26 cellular contexts compared by ENCODE assay signal in the genomic region with DNA sequence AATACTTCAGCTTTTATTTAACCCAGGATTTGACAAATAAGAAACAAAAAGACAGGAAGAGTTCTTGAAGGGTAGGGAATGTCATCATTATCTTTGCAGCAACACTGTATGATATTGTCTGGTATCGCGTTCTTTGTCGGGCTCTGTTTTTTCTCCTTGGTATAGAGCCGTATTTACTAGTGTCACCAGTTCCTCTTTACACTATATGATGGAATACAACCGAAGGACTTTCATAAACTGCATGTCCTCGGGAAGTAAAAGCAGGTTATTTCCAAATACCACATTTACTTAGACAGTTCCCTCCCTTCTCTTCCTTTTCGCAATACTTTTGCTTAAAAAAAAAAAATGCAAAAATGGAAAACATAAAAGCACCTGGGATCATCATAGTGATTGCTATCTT.
A peak's percentile ranks its signal among the peaks of the same experiment; 100 is the strongest.
DNase-seq lines count a peak whose midpoint lies in the region; ATAC-seq and TF ChIP-seq lines count a peak whose summit lies in the region.
"Had no signal": no experiment of that assay in that cellular context is flagged by ENCODE, and none has a peak within 500 bp of the region (broad histone marks: within the 10 kb centered on the region; RNA-seq: fewer than 3 reads in every experiment).

No MANE protein-coding gene starts in this region.

- H3K4me3 ChIP-seq in left lung: no peak overlapping the region

- peaks cover 0 to 7% of the 10 kb centered on the region in 2 donors for H3K27me3 ChIP-seq in left lung

- H3K9me3 Mint-ChIP-seq in CD14-positive monocyte: peaks cover 0 to 6% (median 0%) of the 10 kb centered on the region in 7 donors
- H3K9me3 Mint-ChIP-seq: activated naive CD8-positive, alpha-beta T cell treated with anti-CD3 and anti-CD28 coated beads, Interleukin-2, amount 50 U/mL, for 24 hours; activated T-cell treated with anti-CD3 and anti-CD28 coated beads, Interleukin-2, amount 50 U/mL, for 72 hours; CD4-positive, alpha-beta T cell; memory B cell had no signal

- H3K27ac ChIP-seq in left lung: peak overlapping the region in 1 of 2 donors; percentile 13

- ATAC-seq in left lung: peak; percentile 22
- ATAC-seq: activated naive CD8-positive, alpha-beta T cell treated with anti-CD3 and anti-CD28 coated beads, Interleukin-2, amount 50 U/mL, for 24 hours; activated T-cell treated with anti-CD3 and anti-CD28 coated beads, Interleukin-2, amount 50 U/mL, for 72 hours; esophagus mucosa; PC-3; Right ventricle myocardium inferior had no signal

- H3K36me3 Mint-ChIP-seq in CD14-positive monocyte: peaks cover 34 to 58% of the 10 kb centered on the region in 2 donors

- in situ Hi-C loops in GM13977 (cut with MboI; ENCODE audit: low pct_unique_long_range_greater_than_20kb, low sequenced_read_pairs, unreplicated experiment): no loop called here

- peaks cover 30% of the 10 kb centered on the region for H3K4me1 Mint-ChIP-seq in CD14-positive monocyte

- no peak for DNase-seq in CD14-positive monocyte (ENCODE audit: low spot score)
- peak; percentile 87 for DNase-seq in MV-4-11 (lab: John Stamatoyannopoulos, UW)
- DNase-seq in SKM-1 treated with dmso at 0.1 percent for 144 hours (lab: John Stamatoyannopoulos, UW; ENCODE audit: unreplicated experiment): peak; percentile 73
- no peak for DNase-seq in left lung
- no peak for DNase-seq in DMS79 (lab: John Stamatoyannopoulos, UW)
- no peak for DNase-seq in activated CD4-positive, alpha-beta T cell treated with anti-CD3 and anti-CD28 coated beads for 48 hours
- no peak for DNase-seq in HuH-7.5 (ENCODE audit: low spot score)
- DNase-seq in GM13977 (ENCODE audit: low spot score): no peak
- DNase-seq: activated CD4-positive, alpha-beta T cell treated with anti-CD3 and anti-CD28 coated beads, Interleukin-2, amount 50 U/mL, for 48 hours; activated CD4-positive, CD25-positive, alpha-beta regulatory T cell; activated naive CD8-positive, alpha-beta T cell treated with anti-CD3 and anti-CD28 coated beads, Interleukin-2, amount 50 U/mL, for 24 hours; activated T-cell treated with anti-CD3 and anti-CD28 coated beads, Interleukin-2, amount 50 U/mL, for 72 hours; CD4-positive, alpha-beta T cell; dermis blood vessel endothelial cell; H7; NCI-H1048; NCI-H446 treated with DMSO at 0.1 percent for 48 hours; NCI-H82; PC-3; stimulated activated naive B cell treated with anti-CD40 and anti-IgM and Interleukin-4, amounts not matched to agents 10 μg/mL and 1 μg/mL and 100 μg/mL, for 72 hours; substantia nigra; trophoblast cell had no signal

- peak overlapping the region; percentile 46 to 80 (median 72) for H3K27ac Mint-ChIP-seq in CD14-positive monocyte
- H3K27ac Mint-ChIP-seq: activated naive CD8-positive, alpha-beta T cell treated with anti-CD3 and anti-CD28 coated beads, Interleukin-2, amount 50 U/mL, for 24 hours; activated T-cell treated with anti-CD3 and anti-CD28 coated beads, Interleukin-2, amount 50 U/mL, for 72 hours; CD4-positive, alpha-beta T cell; nephron had no signal

- peak overlapping the region in 1 of 2 donors; percentile 54 for H3K4me3 Mint-ChIP-seq in CD14-positive monocyte
- H3K4me3 Mint-ChIP-seq: activated naive CD8-positive, alpha-beta T cell treated with anti-CD3 and anti-CD28 coated beads, Interleukin-2, amount 50 U/mL, for 24 hours; activated T-cell treated with anti-CD3 and anti-CD28 coated beads, Interleukin-2, amount 50 U/mL, for 72 hours; CD4-positive, alpha-beta T cell; nephron; stimulated activated naive B cell treated with anti-CD40 and anti-IgM and Interleukin-4, amounts not matched to agents 10 μg/mL and 1 μg/mL and 100 μg/mL, for 72 hours had no signal

- no peaks in the 10 kb centered on the region for H3K9me3 ChIP-seq in left lung

- peaks cover 0 to 14% of the 10 kb centered on the region in 2 donors for H3K36me3 ChIP-seq in left lung

- intact Hi-C loops in CD14-positive monocyte (cut with micrococcal nuclease) (no loop called here), left lung (cut with DNase I) (no loop called here)

- TF ChIP-seq CTCF in CD14-positive monocyte (IDR thresholded peaks at IDR 0.05) (no peak), left lung (IDR thresholded peaks at IDR 0.05) (no peak), GM13977 (IDR thresholded peaks at IDR 0.05; ENCODE audit: extremely low read depth, insufficient read depth, missing control alignments) (no peak)

- no peaks in the 10 kb centered on the region for H3K4me1 ChIP-seq in left lung

- peaks cover 0 to 4% (median 0%) of the 10 kb centered on the region in 3 donors for H3K27me3 Mint-ChIP-seq in CD14-positive monocyte (ENCODE audit: low read depth in 3 of 3)
- H3K27me3 Mint-ChIP-seq: activated naive CD8-positive, alpha-beta T cell treated with anti-CD3 and anti-CD28 coated beads, Interleukin-2, amount 50 U/mL, for 24 hours; CD4-positive, alpha-beta T cell; memory B cell; stimulated activated naive B cell treated with anti-CD40 and anti-IgM and Interleukin-4, amounts not matched to agents 10 μg/mL and 1 μg/mL and 100 μg/mL, for 72 hours had no signal

Comparison
In these comparisons a context has a peak if more than half of its experiments do, and no peak if none do; other contexts are left out.
1. DNase-seq: peak in MV-4-11 (single experiment) and SKM-1 treated with dmso at 0.1 percent for 144 hours (single experiment); none in CD14-positive monocyte (single experiment), left lung (0 of 2), DMS79 (single experiment), activated CD4-positive, alpha-beta T cell treated with anti-CD3 and anti-CD28 coated beads for 48 hours (single experiment), HuH-7.5 (single experiment) and GM13977 (single experiment).